In the genomic region with DNA sequence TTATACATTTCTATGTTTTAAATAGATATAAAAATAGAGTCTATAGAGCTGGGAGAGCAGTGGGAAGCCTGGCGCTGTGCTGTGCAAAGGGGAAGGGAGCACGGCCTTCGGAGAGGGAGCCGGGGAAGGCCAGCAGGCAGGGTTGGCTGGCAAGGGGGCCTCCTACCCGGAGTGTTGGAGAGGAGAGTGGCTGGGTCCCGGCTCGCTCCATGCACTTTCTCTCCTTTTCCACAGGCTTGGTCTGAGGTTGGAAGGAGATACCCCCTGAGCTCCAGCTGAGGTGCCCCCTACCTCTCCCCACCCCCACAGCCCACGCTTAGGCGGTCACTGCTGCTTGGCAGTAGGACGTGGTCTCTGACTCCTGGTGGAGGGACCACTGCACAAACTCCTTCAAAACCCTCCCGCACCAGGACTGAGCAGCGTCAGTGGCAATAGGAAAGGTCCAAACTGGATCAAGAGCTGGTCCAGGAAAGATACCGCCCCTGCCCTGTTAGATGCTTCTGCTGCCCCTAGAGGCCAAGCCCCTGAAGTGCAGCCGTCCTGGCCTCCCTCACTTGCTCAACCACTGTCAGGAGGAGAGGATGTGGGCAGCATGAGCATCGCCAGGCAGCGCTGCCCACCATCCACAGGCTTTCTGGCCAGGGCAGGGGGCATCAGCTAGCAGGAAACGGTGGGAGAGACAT, we compare ENCODE assay signal across 8 cellular contexts. TPM values are rescaled to one million over a fixed set of nuclear protein-coding genes. Genes with fewer than 3 reads are reported as not detected.
DNase-seq lines count a peak whose midpoint lies in the region; ATAC-seq and TF ChIP-seq lines count a peak whose summit lies in the region.

No MANE protein-coding gene starts in this region.

- H3K27ac ChIP-seq in SJCRH30 (no peak overlapping the region), aorta (ENCODE audit: low read depth in 1 of 2, low read length in 2 of 2) (no peak overlapping the region)

- H3K4me3 Mint-ChIP-seq in progenitor cell of endocrine pancreas (ENCODE audit: low read depth) = no peak overlapping the region

- no peak overlapping the region for H3K4me3 ChIP-seq in SJCRH30
- no peak overlapping the region for H3K4me3 ChIP-seq in aorta (ENCODE audit: low read length in 2 of 2)

- H3K4me1 ChIP-seq in SJCRH30 = no peaks in the 10 kb centered on the region
- no peaks in the 10 kb centered on the region for H3K4me1 ChIP-seq in aorta (ENCODE audit: control insufficient read depth in 1 of 2, insufficient read depth in 2 of 2, low read length in 2 of 2)

- peaks cover 24% of the 10 kb centered on the region for H3K27me3 Mint-ChIP-seq in progenitor cell of endocrine pancreas

- DNase-seq in activated gamma-delta T cell treated with Interleukin-2 at 50 U/mL for 16 hours = peak; percentile 52
- no peak for DNase-seq in activated gamma-delta T cell (lab: John Stamatoyannopoulos, UW)
- DNase-seq in HK-2 (ENCODE audit: unreplicated experiment) = peak; percentile 61
- peak; percentile 53 to 69 for DNase-seq in SJCRH30
- DNase-seq in activated gamma-delta T cell treated with anti-CD3 and anti-CD28 coated beads, Interleukin-2, amount 50 U/mL, for 16 hours (ENCODE audit: low read depth) = peak; percentile 40
- peak; percentile 56 for DNase-seq in glomerular visceral epithelial cell (ENCODE audit: extremely low spot score)
- peak; percentile 61 for DNase-seq in progenitor cell of endocrine pancreas (ENCODE audit: low spot score, unreplicated experiment)
- peak; percentile 77 to 87 for DNase-seq in aorta

- H3K27me3 ChIP-seq in SJCRH30 (no peaks in the 10 kb centered on the region), aorta (ENCODE audit: control insufficient read depth in 1 of 2, insufficient read depth in 2 of 2, low read length in 1 of 2) (no peaks in the 10 kb centered on the region)

- intact Hi-C loops in aorta (cut with DNase I) = loop anchor here (10.0 kb wide), 2 partner anchors 88 to 118 kb away; partner anchors contain the start of gene PRDM11 (in 1 of the 2)

- TF ChIP-seq CTCF in progenitor cell of endocrine pancreas (IDR thresholded peaks at IDR 0.05; ENCODE audit: unreplicated experiment) = peak; percentile 78

- H3K9me3 Mint-ChIP-seq in progenitor cell of endocrine pancreas (ENCODE audit: low read depth) = no peaks in the 10 kb centered on the region

- H3K36me3 ChIP-seq in SJCRH30 (no peaks in the 10 kb centered on the region), aorta (ENCODE audit: control insufficient read depth in 1 of 2, insufficient read depth in 2 of 2, low read length in 1 of 2) (no peaks in the 10 kb centered on the region)

- H3K27ac Mint-ChIP-seq in progenitor cell of endocrine pancreas = peak overlapping the region; percentile 65

- no peaks in the 10 kb centered on the region for H3K9me3 ChIP-seq in SJCRH30 (replicated peaks)
- no peaks in the 10 kb centered on the region for H3K9me3 ChIP-seq in aorta (ENCODE audit: control insufficient read depth, low read length)

- WGBS in aorta, 2 donors = 55 to 56% methylated on average over 17 of the region's 17 CpGs

- H3K4me1 Mint-ChIP-seq in progenitor cell of endocrine pancreas (ENCODE audit: low read depth) = no peaks in the 10 kb centered on the region

- peak; percentile 63 for ATAC-seq in aorta (ENCODE audit: low FRiP score)

- H3K36me3 Mint-ChIP-seq in progenitor cell of endocrine pancreas (ENCODE audit: insufficient read depth) = peaks cover 1% of the 10 kb centered on the region

RNA-seq across cellular contexts. Expression of gene SYT13, which starts 52.9 kb away (rescaled TPM):
- total RNA-seq in SJCRH30 (2014; rRNA removed; shearing (Covaris generic)) = 0.03 TPM in 1 of 2 replicates, not detected in the other
- total RNA-seq in progenitor cell of endocrine pancreas (22.9 and 24.5 TPM in 2 replicates), aorta (under 1 TPM in 1 of 2 donors, not detected in 1; 0.36 TPM)
- 1 to 10 TPM in 1 of 2 donors, under 1 TPM in 1; 0.08 to 2.0 TPM for polyA plus RNA-seq in aorta

Comparison
In these comparisons a context has a peak if more than half of its experiments do, and no peak if none do; other contexts are left out.
1. RNA of gene SYT13, which starts 52.9 kb away (total RNA-seq): 22.9 to 24.5 TPM in progenitor cell of endocrine pancreas; 0.36 TPM in aorta and 0.03 TPM in SJCRH30; every median in the first group is over 10 times any median in the second.